Comparison of ENCODE assay signal across 8 cellular contexts in genomic region chr14:32940066-32940651, GRCh38. TPM values are rescaled to one million over a fixed set of nuclear protein-coding genes. Genes with fewer than 3 reads are reported as not detected.
A peak's percentile ranks its signal among the peaks of the same experiment; 100 is the strongest.
DNase-seq lines count a peak whose midpoint lies in the region; ATAC-seq, FAIRE-seq and TF ChIP-seq lines count a peak whose summit lies in the region.

No MANE protein-coding gene starts in this region.

- peaks cover 0 to 25% (median 19%) of the 10 kb centered on the region in 4 donors for H3K4me1 ChIP-seq in sigmoid colon

- no peak for TF ChIP-seq EP300 in sigmoid colon (IDR thresholded peaks at IDR 0.05)

- H3K9me3 ChIP-seq in sigmoid colon, result no peaks in the 10 kb centered on the region

- DNase-seq in DMS 273 (lab: John Stamatoyannopoulos, UW; ENCODE audit: unreplicated experiment) (peak; percentile 29), DMS 273 treated with DMSO at 0.1 percent for 48 hours (lab: John Stamatoyannopoulos, UW) (no peak), frontal cortex (ENCODE audit: low spot score in 2 of 2) (peak; percentile 14 to 35), sigmoid colon (no peak), mucosa of gallbladder (ENCODE audit: low spot score) (no peak)

- H3K27me3 ChIP-seq in sigmoid colon, result peaks cover 0 to 7% (median 0%) of the 10 kb centered on the region in 3 donors

- FAIRE-seq in frontal cortex (lab: Jason Lieb, UNC), result no peak

- H3K4me3 ChIP-seq in sigmoid colon, result peak overlapping the region; percentile 54 to 88 (median 71)

- intact Hi-C loops in sigmoid colon (cut with DNase I), result loop anchor here (10.0 kb wide), 1 partner anchor 65 kb away; no protein-coding TSS in a partner anchor

- no peaks in the 10 kb centered on the region for H3K36me3 ChIP-seq in sigmoid colon

- TF ChIP-seq POLR2A in sigmoid colon (IDR thresholded peaks at IDR 0.05) (no peak), GM18505 (IDR thresholded peaks at IDR 0.05; ENCODE audit: borderline replicate concordance, extremely low read depth, insufficient read depth, insufficient read length) (no peak)

- WGBS in sigmoid colon, 2 donors, result 9 to 17% methylated on average over 13 of the region's 13 CpGs

- H3K27ac ChIP-seq in sigmoid colon, result peak overlapping the region; percentile 90 to 98 (median 94)

- ATAC-seq in SK-N-SH treated with all-trans-retinoic acid at 6 μM for 48 hours, result peak; percentile 10
- ATAC-seq in GM18505 (IDR thresholded peaks at IDR 0.05; ENCODE audit: unreplicated experiment), result no peak
- no peak for ATAC-seq in HG02588 (IDR thresholded peaks at IDR 0.05; ENCODE audit: unreplicated experiment)

- TF ChIP-seq CTCF in sigmoid colon (IDR thresholded peaks at IDR 0.05), result no peak

TF ChIP-seq in SK-N-SH treated with all-trans-retinoic acid at 6 μM for 48 hours, 23 proteins besides CTCF, POLR2A, EP300 and RAD21:
- no peak for TF ChIP-seq RARB (CRISPR knock-in tag; IDR thresholded peaks at IDR 0.05)
- TF ChIP-seq ZNF70 (CRISPR knock-in tag; IDR thresholded peaks at IDR 0.05), result no peak
- TF ChIP-seq TCF4 (CRISPR knock-in tag; IDR thresholded peaks at IDR 0.05; ENCODE audit: borderline replicate concordance), result no peak
- TF ChIP-seq, protein P1, sequence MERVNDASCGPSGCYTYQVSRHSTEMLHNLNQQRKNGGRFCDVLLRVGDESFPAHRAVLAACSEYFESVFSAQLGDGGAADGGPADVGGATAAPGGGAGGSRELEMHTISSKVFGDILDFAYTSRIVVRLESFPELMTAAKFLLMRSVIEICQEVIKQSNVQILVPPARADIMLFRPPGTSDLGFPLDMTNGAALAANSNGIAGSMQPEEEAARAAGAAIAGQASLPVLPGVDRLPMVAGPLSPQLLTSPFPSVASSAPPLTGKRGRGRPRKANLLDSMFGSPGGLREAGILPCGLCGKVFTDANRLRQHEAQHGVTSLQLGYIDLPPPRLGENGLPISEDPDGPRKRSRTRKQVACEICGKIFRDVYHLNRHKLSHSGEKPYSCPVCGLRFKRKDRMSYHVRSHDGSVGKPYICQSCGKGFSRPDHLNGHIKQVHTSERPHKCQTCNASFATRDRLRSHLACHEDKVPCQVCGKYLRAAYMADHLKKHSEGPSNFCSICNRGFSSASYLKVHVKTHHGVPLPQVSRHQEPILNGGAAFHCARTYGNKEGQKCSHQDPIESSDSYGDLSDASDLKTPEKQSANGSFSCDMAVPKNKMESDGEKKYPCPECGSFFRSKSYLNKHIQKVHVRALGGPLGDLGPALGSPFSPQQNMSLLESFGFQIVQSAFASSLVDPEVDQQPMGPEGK (CRISPR knock-in tag; IDR thresholded peaks at IDR 0.05; ENCODE audit: borderline replicate concordance), result no peak

RNA-seq across cellular contexts. Expression of gene NPAS3, which starts 1.5 kb away (rescaled TPM):
- 22.0 TPM for total RNA-seq in frontal cortex
- 1 to 10 TPM; 3.2 to 6.4 (median 4.6) TPM for total RNA-seq in sigmoid colon
- polyA plus RNA-seq in sigmoid colon, result under 1 TPM in 1 of 3 donors, not detected in 2; 0.36 TPM
- 1.8 TPM for total RNA-seq in mucosa of gallbladder

Comparison
In these comparisons a context has a peak if more than half of its experiments do, and no peak if none do; other contexts are left out.
1. DNase-seq: peak in DMS 273 (single experiment) and frontal cortex (2 of 2); none in DMS 273 treated with DMSO at 0.1 percent for 48 hours (single experiment), sigmoid colon (single experiment) and mucosa of gallbladder (single experiment).